ENCODE assay signal across 31 cellular contexts in the genomic region with DNA sequence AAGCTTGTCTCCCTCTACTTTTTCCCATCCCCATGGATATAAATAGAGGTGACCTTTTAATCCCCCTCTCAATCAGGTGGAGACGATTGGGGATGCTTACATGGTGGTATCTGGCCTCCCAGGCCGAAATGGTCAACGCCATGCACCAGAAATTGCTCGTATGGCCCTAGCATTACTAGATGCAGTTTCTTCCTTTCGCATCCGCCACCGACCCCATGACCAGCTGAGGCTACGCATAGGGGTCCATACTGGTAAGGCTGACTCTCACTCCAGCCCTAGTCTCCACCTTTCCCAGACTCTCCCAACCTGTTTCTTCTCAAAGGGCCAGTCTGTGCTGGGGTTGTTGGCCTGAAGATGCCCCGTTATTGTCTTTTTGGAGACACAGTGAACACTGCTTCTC. TPM values are rescaled to one million over a fixed set of nuclear protein-coding genes. Genes with fewer than 3 reads are reported as not detected.
A peak's percentile ranks its signal among the peaks of the same experiment; 100 is the strongest.
DNase-seq lines count a peak whose midpoint lies in the region; ATAC-seq, FAIRE-seq and TF ChIP-seq lines count a peak whose summit lies in the region.
"Had no signal": no experiment of that assay in that cellular context is flagged by ENCODE, and none has a peak within 500 bp of the region (broad histone marks: within the 10 kb centered on the region; RNA-seq: fewer than 3 reads in every experiment).

No MANE protein-coding gene starts in this region.

- H3K4me3 ChIP-seq in bronchial epithelial cell (ENCODE audit: low read depth, low read length), result no peak overlapping the region
- H3K4me3 ChIP-seq in osteoblast (ENCODE audit: insufficient read depth, low read length), result no peak overlapping the region
- no peak overlapping the region for H3K4me3 ChIP-seq in adrenal gland
- H3K4me3 ChIP-seq: BLaER1, GM12878 had no signal

- no peak overlapping the region for H3K27ac ChIP-seq in osteoblast (ENCODE audit: low read depth, low read length)
- H3K27ac ChIP-seq in adrenal gland, result no peak overlapping the region
- H3K27ac ChIP-seq: BLaER1 had no signal

- no peak for TF ChIP-seq POLR2A in adrenal gland (IDR thresholded peaks at IDR 0.05)

- WGBS in adrenal gland, 4 donors, result 91 to 95% (median 93%) methylated on average over 9 of the region's 9 CpGs

- no peaks in the 10 kb centered on the region for H3K27me3 ChIP-seq in bronchial epithelial cell (ENCODE audit: control insufficient read depth, insufficient read depth, low read length)
- no peaks in the 10 kb centered on the region for H3K27me3 ChIP-seq in osteoblast (ENCODE audit: insufficient read depth, low read length)
- H3K27me3 ChIP-seq in adrenal gland, result no peaks in the 10 kb centered on the region
- H3K27me3 ChIP-seq: BE2C had no signal

- FAIRE-seq in bronchial epithelial cell (lab: Jason Lieb, UNC), result peak; percentile 32
- FAIRE-seq: A204.1, GM12878, GM12892, GM18507 had no signal

- H4K20me1 ChIP-seq in osteoblast (ENCODE audit: insufficient read depth, low read length), result no peaks in the 10 kb centered on the region
- H4K20me1 ChIP-seq: BLaER1 had no signal

- no peaks in the 10 kb centered on the region for H3K9me3 ChIP-seq in osteoblast (ENCODE audit: low read depth, low read length)
- no peaks in the 10 kb centered on the region for H3K9me3 ChIP-seq in adrenal gland (replicated peaks in 1 of 3)
- H3K9me3 ChIP-seq: BE2C, BLaER1 had no signal

- no peak overlapping the region for H2AFZ ChIP-seq in osteoblast (ENCODE audit: low read length)

- DNase-seq in bronchial epithelial cell (ENCODE audit: low read depth), result no peak
- DNase-seq in mesenteric fat pad (ENCODE audit: low spot score), result peak; percentile 78
- DNase-seq in osteoblast (ENCODE audit: insufficient read length, low spot score, missing footprints), result peak; percentile 71
- DNase-seq in medulla oblongata (ENCODE audit: extremely low spot score), result no peak
- no peak for DNase-seq in adrenal gland
- DNase-seq: 8988T; ACHN; BE2C; C1 segment of cervical spinal cord; CD4-positive, alpha-beta memory T cell; CD4-positive, CD25-positive, alpha-beta regulatory T cell; CD8-positive, alpha-beta memory T cell; COR-L47; DMS 273 treated with DMSO at 0.1 percent for 48 hours; DMS153; DMS53; DMS79; DND-41; EL; GDM1 had no signal

- no peak overlapping the region for H3K4me2 ChIP-seq in osteoblast (ENCODE audit: insufficient read depth, low read length)
- H3K4me2 ChIP-seq: BLaER1 had no signal

- peaks cover 14% of the 10 kb centered on the region for H3K4me1 ChIP-seq in osteoblast (ENCODE audit: insufficient read depth, low read length)
- peaks cover 9 to 20% of the 10 kb centered on the region in 2 donors for H3K4me1 ChIP-seq in adrenal gland (replicated peaks in 1 of 2)

- intact Hi-C loops in adrenal gland (cut with DNase I), result no loop called here

- H3K36me3 ChIP-seq in bronchial epithelial cell (ENCODE audit: control insufficient read depth, insufficient read depth, low read length), result peaks cover 3% of the 10 kb centered on the region
- peaks cover 48% of the 10 kb centered on the region for H3K36me3 ChIP-seq in osteoblast (ENCODE audit: insufficient read depth, low read length)
- H3K36me3 ChIP-seq in adrenal gland (replicated peaks in 1 of 2), result peaks cover 0 to 41% of the 10 kb centered on the region in 2 donors

- no peak for TF ChIP-seq CTCF in bronchial epithelial cell (IDR thresholded peaks at IDR 0.05; ENCODE audit: insufficient read depth, low read length, severe bottlenecking)
- no peak for TF ChIP-seq CTCF in osteoblast (IDR thresholded peaks at IDR 0.05; ENCODE audit: extremely low read depth, low read depth, low read length)
- no peak for TF ChIP-seq CTCF in adrenal gland (IDR thresholded peaks at IDR 0.05)

- H3K79me2 ChIP-seq in osteoblast (ENCODE audit: insufficient read depth, low read length), result no peaks in the 10 kb centered on the region

- ATAC-seq in HG03097 (IDR thresholded peaks at IDR 0.05; ENCODE audit: low FRiP score, unreplicated experiment), result no peak
- ATAC-seq: GM12878 had no signal

RNA-seq across cellular contexts. Expression of gene SPAG8, which starts 3.6 kb away (rescaled TPM):
- total RNA-seq in bronchial epithelial cell, result 0.13 and 0.26 TPM in 2 replicates
- 0.61 TPM for total RNA-seq in mesenteric fat pad
- 0.88 and 2.2 TPM in 2 replicates for total RNA-seq in osteoblast
- 1 to 10 TPM in 7 of 8 donors, under 1 TPM in 1; 0.98 to 3.6 (median 2.7) TPM for total RNA-seq in adrenal gland
- 1 to 10 TPM; 1.2 to 9.2 (median 4.2) TPM for polyA plus RNA-seq in adrenal gland

RNA-seq across cellular contexts. Expression of gene HINT2, which starts 6.4 kb away (rescaled TPM):
- total RNA-seq in bronchial epithelial cell (22.6 and 22.7 TPM in 2 replicates), mesenteric fat pad (42.7 TPM), osteoblast (17.0 and 17.4 TPM in 2 replicates), adrenal gland (10 to 100 TPM; 27.6 to 99.6 (median 80.5) TPM)
- polyA plus RNA-seq in adrenal gland, result 100 to 1,000 TPM in 2 of 3 donors, 10 to 100 TPM in 1; 83.5 to 199 (median 119) TPM

RNA-seq across cellular contexts. Expression of gene NPR2, which starts 17.0 kb away (rescaled TPM):
- 5.0 and 7.9 TPM in 2 replicates for total RNA-seq in bronchial epithelial cell
- total RNA-seq in mesenteric fat pad, result 23.2 TPM
- total RNA-seq in osteoblast, result 16.6 and 20.3 TPM in 2 replicates
- 10 to 100 TPM; 10.1 to 69.9 (median 24.1) TPM for total RNA-seq in adrenal gland
- polyA plus RNA-seq in adrenal gland, result 10 to 100 TPM; 13.5 to 46.4 (median 39.0) TPM
- polyA plus RNA-seq: CD14-positive monocyte had no signal

RNA-seq across cellular contexts. Expression of gene FAM221B, which starts 20.1 kb away (rescaled TPM):
- total RNA-seq in bronchial epithelial cell (not detected in 2 replicates), mesenteric fat pad (not detected), osteoblast (not detected in 2 replicates), adrenal gland (under 1 TPM in 1 of 8 donors, not detected in 7; 0.22 TPM)
- under 1 TPM in 2 of 3 donors, not detected in 1; 0.07 to 0.16 TPM for polyA plus RNA-seq in adrenal gland
- total RNA-seq: A673; CD4-positive, alpha-beta memory T cell; CD4-positive, CD25-positive, alpha-beta regulatory T cell; CD8-positive, alpha-beta memory T cell; Daoy; G401; GM12878 had no signal
- polyA plus RNA-seq: AG04450; CD4-positive, alpha-beta memory T cell; CD8-positive, alpha-beta memory T cell had no signal

RNA-seq across cellular contexts. Expression of gene TMEM8B, which starts 20.6 kb away (rescaled TPM):
- total RNA-seq in bronchial epithelial cell (0.79 and 1.5 TPM in 2 replicates), mesenteric fat pad (6.7 TPM), osteoblast (2.1 and 2.5 TPM in 2 replicates), adrenal gland (10 to 100 TPM in 7 of 8 donors, 1 to 10 TPM in 1; 7.8 to 43.6 (median 19.8) TPM)
- polyA plus RNA-seq in adrenal gland, result 10 to 100 TPM; 13.3 to 33.3 (median 23.2) TPM

Comparison
In these comparisons a context has a peak if more than half of its experiments do, and no peak if none do; other contexts are left out.
1. DNase-seq: peak in mesenteric fat pad (single experiment) and osteoblast (single experiment); none in bronchial epithelial cell (single experiment), medulla oblongata (single experiment) and adrenal gland (0 of 7).